Comparison of ENCODE assay signal across 2 cellular contexts in the genomic region with DNA sequence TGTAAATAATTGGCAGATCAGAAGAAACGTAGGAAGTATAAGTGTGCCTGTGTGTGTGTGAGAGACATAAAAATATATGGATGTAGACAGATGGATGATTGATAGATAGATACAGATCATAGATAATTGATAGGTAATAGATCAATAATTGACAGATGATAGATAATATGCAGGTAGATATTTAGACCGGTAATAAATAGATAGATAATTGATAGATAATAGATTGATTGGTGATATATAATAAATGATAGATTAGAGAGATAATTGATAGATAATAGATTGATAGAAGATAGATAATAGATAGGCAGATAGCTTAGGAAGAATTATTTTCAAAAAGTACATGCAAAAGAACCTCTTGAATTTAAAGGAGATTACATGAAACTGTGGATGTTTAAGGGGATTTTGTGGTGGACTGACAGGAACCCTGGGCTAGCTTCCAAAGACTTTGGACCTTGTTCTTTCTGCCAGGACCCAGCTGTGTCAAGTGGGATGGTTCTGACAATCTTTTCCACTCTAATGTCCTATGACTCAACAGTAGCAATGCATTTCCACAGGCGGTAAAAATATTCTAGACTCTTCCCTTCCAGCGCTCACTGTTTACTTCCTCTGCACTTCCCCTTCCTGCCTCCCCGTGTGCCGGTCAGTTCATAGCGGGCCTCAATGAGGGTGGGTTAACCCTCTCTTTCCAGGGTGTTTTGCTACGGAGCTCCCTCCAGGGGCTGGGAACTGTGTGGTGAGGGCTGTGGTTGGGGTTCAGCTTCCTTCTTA.
TF ChIP-seq lines count a peak whose summit lies in the region.

No MANE protein-coding gene starts in this region.

TF ChIP-seq in GM23338, 12 proteins besides CTCF, POLR2A, EP300 and RAD21 (continued from another document):
- TF ChIP-seq NANOG (IDR thresholded peaks at IDR 0.05; ENCODE audit: borderline replicate concordance) (no peak), POLR2AphosphoS5 (IDR thresholded peaks at IDR 0.05; ENCODE audit: low read depth) (no peak), STAT1 (IDR thresholded peaks at IDR 0.05; ENCODE audit: unreplicated experiment) (no peak)
- TF ChIP-seq, protein P1, sequence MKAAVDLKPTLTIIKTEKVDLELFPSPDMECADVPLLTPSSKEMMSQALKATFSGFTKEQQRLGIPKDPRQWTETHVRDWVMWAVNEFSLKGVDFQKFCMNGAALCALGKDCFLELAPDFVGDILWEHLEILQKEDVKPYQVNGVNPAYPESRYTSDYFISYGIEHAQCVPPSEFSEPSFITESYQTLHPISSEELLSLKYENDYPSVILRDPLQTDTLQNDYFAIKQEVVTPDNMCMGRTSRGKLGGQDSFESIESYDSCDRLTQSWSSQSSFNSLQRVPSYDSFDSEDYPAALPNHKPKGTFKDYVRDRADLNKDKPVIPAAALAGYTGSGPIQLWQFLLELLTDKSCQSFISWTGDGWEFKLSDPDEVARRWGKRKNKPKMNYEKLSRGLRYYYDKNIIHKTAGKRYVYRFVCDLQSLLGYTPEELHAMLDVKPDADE (IDR thresholded peaks at IDR 0.05) = no peak

TF ChIP-seq in endothelial cell of umbilical vein, 7 proteins besides CTCF, POLR2A, EP300 and RAD21 (continued from another document):
- peak; percentile 35 for TF ChIP-seq JUN (IDR thresholded peaks at IDR 0.05; ENCODE audit: borderline replicate concordance, insufficient read depth, insufficient read length, low read depth)
